Comparison of ENCODE assay signal across 9 cellular contexts in the genomic region with DNA sequence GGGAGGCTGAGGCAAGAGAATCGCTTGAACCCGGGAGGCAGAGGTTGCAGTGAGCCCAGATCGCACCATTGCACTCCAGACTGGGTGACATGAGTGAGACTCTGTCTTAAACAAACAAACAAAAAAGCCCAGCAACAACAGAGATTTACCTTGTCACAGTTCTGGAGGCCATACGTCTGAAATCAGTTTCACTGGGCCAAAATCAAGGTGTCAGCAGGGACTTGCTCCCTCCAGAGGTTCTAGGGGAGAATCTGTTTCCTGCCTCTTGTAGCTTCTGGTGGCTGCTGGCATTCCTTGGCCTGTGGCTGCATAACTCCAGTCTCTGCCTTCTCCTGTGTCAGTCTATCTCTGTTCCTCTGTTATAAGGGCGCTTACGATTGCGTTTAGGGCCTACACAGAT. TPM values are rescaled to one million over a fixed set of nuclear protein-coding genes. Genes with fewer than 3 reads are reported as not detected.
DNase-seq lines count a peak whose midpoint lies in the region; ATAC-seq and TF ChIP-seq lines count a peak whose summit lies in the region.
"Had no signal": no experiment of that assay in that cellular context is flagged by ENCODE, and none has a peak within 500 bp of the region (broad histone marks: within the 10 kb centered on the region; RNA-seq: fewer than 3 reads in every experiment).

No MANE protein-coding gene starts in this region.

- H3K4me2 ChIP-seq in BLaER1, result peak overlapping the region; percentile 95

- TF ChIP-seq POLR2A in heart left ventricle (IDR thresholded peaks at IDR 0.05), result no peak

- H3K4me1 Mint-ChIP-seq in WTC11 (peaks cover 28% of the 10 kb centered on the region), immature natural killer cell (peaks cover 48 to 55% of the 10 kb centered on the region in 2 donors)

- peaks cover 46% of the 10 kb centered on the region for H3K36me3 ChIP-seq in BLaER1
- H3K36me3 ChIP-seq in tibial artery, result no peaks in the 10 kb centered on the region
- H3K36me3 ChIP-seq in heart left ventricle, result peaks cover 0 to 22% (median 0%) of the 10 kb centered on the region in 9 donors
- H3K36me3 ChIP-seq: cardiac muscle cell had no signal

- TF ChIP-seq CTCF in GM12875 (IDR thresholded peaks at IDR 0.05; ENCODE audit: borderline replicate concordance, insufficient read depth, low read depth, low read length) (0 out of 2 replicates have a peak, but pooled peaks have one; percentile 6), WTC11 (IDR thresholded peaks at IDR 0.05) (no peak), tibial artery (IDR thresholded peaks at IDR 0.05) (no peak), heart left ventricle (IDR thresholded peaks at IDR 0.05) (no peak)

- H3K4me1 ChIP-seq in BLaER1 (peaks cover 33% of the 10 kb centered on the region), tibial artery (peaks cover 0 to 36% (median 22%) of the 10 kb centered on the region in 4 donors), heart left ventricle (peaks cover 0 to 32% (median 23%) of the 10 kb centered on the region in 12 donors)

- 0 out of 2 replicates have a peak overlapping the region, but pooled peaks have one; percentile 90 for H3K9ac ChIP-seq in BLaER1

- 89 to 95% (median 93%) methylated on average over 7 of the region's 7 CpGs for WGBS in heart left ventricle, 4 donors

- DNase-seq in WTC11 (ENCODE audit: low spot score), result no peak
- no peak for DNase-seq in immature natural killer cell
- DNase-seq in tibial artery, result no peak
- DNase-seq in heart left ventricle, result no peak
- DNase-seq in mucosa of gallbladder (ENCODE audit: low spot score), result no peak
- no peak for DNase-seq in NOMO-1 (lab: John Stamatoyannopoulos, UW; ENCODE audit: unreplicated experiment in 2 of 2)

- no peak overlapping the region for H3K27ac ChIP-seq in BLaER1
- no peak overlapping the region for H3K27ac ChIP-seq in tibial artery
- no peak overlapping the region for H3K27ac ChIP-seq in heart left ventricle
- H3K27ac ChIP-seq: cardiac muscle cell had no signal

- peaks cover 12% of the 10 kb centered on the region; the same call in 1 of the 2 replicates for H3K36me3 Mint-ChIP-seq in WTC11
- H3K36me3 Mint-ChIP-seq in immature natural killer cell, result peaks cover 0 to 4% (median 0%) of the 10 kb centered on the region in 3 donors

- H3K9me3 ChIP-seq in BLaER1, result peaks cover 10% of the 10 kb centered on the region
- H3K9me3 ChIP-seq in tibial artery, result no peaks in the 10 kb centered on the region
- H3K9me3 ChIP-seq in heart left ventricle, result no peaks in the 10 kb centered on the region

- CTCF ChIA-PET in WTC11 (lab: Charles Lee), result interaction anchor here (0.6 to 1.6 kb wide), 7 partner anchors 19 to 548 kb away, joined by 3 to 5 read pairs (median 3); no protein-coding TSS in a partner anchor

- peaks cover 58% of the 10 kb centered on the region for H4K20me1 ChIP-seq in BLaER1

- ATAC-seq in WTC11, result peak; percentile 9; the same call in 1 of the 2 replicates
- no peak for ATAC-seq in heart left ventricle

- H3K9me3 Mint-ChIP-seq in WTC11 (no peaks in the 10 kb centered on the region), immature natural killer cell (peaks cover 0 to 2% (median 0%) of the 10 kb centered on the region in 6 donors)

- H3K27ac Mint-ChIP-seq in WTC11 (0 out of 2 replicates have a peak overlapping the region, but pooled peaks have one; percentile 21), immature natural killer cell (peak overlapping the region in 5 of 6 donors; percentile 8 to 97 (median 50))

- POLR2A ChIA-PET in WTC11 (lab: Charles Lee), result no interaction called here

- H3K4me3 ChIP-seq in BLaER1, result peak overlapping the region; percentile 95; the same call in 1 of the 2 replicates
- H3K4me3 ChIP-seq in GM12875 (ENCODE audit: low read depth, low read length), result no peak overlapping the region
- H3K4me3 ChIP-seq in tibial artery, result peak overlapping the region in 1 of 2 donors; percentile 72
- peak overlapping the region in 4 of 12 donors; percentile 73 to 83 (median 79) for H3K4me3 ChIP-seq in heart left ventricle

- H3K27me3 ChIP-seq in BLaER1, result no peaks in the 10 kb centered on the region
- no peaks in the 10 kb centered on the region for H3K27me3 ChIP-seq in tibial artery
- no peaks in the 10 kb centered on the region for H3K27me3 ChIP-seq in heart left ventricle
- H3K27me3 ChIP-seq: cardiac muscle cell had no signal

- H3K4me3 Mint-ChIP-seq in WTC11 (peak overlapping the region; percentile 100), immature natural killer cell (peak overlapping the region; percentile 99 to 100 (median 100))

- intact Hi-C loops in tibial artery (cut with DNase I; ENCODE audit: low total_unique reads) (loop anchor here (10.0 kb wide), 4 partner anchors 172 to 1428 kb away; a partner anchor contains a TSS), heart left ventricle (cut with DNase I) (loop anchor here in 1 of 10 donors (10.0 kb wide), 3 partner anchors 172 to 662 kb away; a partner anchor contains a TSS)

- H3K27me3 Mint-ChIP-seq in WTC11 (ENCODE audit: low read depth) (no peaks in the 10 kb centered on the region), immature natural killer cell (ENCODE audit: low read depth in 3 of 3) (peaks cover 5 to 7% (median 6%) of the 10 kb centered on the region in 3 donors)

TF ChIP-seq in WTC11, 78 proteins besides CTCF, POLR2A, EP300 and RAD21:
- TF ChIP-seq, protein P1, sequence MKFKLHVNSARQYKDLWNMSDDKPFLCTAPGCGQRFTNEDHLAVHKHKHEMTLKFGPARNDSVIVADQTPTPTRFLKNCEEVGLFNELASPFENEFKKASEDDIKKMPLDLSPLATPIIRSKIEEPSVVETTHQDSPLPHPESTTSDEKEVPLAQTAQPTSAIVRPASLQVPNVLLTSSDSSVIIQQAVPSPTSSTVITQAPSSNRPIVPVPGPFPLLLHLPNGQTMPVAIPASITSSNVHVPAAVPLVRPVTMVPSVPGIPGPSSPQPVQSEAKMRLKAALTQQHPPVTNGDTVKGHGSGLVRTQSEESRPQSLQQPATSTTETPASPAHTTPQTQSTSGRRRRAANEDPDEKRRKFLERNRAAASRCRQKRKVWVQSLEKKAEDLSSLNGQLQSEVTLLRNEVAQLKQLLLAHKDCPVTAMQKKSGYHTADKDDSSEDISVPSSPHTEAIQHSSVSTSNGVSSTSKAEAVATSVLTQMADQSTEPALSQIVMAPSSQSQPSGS (CRISPR knock-in tag; IDR thresholded peaks at IDR 0.05; ENCODE audit: borderline replicate concordance, low read depth), result no peak
- TF ChIP-seq NFE2L1 (CRISPR knock-in tag; IDR thresholded peaks at IDR 0.05) (no peak), ZNF219 (CRISPR knock-in tag; IDR thresholded peaks at IDR 0.05; ENCODE audit: borderline replicate concordance) (no peak), ATF1 (CRISPR knock-in tag; IDR thresholded peaks at IDR 0.05) (no peak), GABPB1 (CRISPR knock-in tag; IDR thresholded peaks at IDR 0.05) (no peak)
- TF ChIP-seq, protein P2, sequence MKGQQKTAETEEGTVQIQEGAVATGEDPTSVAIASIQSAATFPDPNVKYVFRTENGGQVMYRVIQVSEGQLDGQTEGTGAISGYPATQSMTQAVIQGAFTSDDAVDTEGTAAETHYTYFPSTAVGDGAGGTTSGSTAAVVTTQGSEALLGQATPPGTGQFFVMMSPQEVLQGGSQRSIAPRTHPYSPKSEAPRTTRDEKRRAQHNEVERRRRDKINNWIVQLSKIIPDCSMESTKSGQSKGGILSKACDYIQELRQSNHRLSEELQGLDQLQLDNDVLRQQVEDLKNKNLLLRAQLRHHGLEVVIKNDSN (CRISPR knock-in tag; IDR thresholded peaks at IDR 0.05), result no peak

RNA-seq across cellular contexts. Expression of a gene that starts 1.5 kb away (rescaled TPM):
- 48.7 to 56.8 TPM (median 48.9 TPM) in 3 replicates for total RNA-seq in WTC11 (2021)
- polyA plus RNA-seq in immature natural killer cell, result 10 to 100 TPM; 11.8 to 17.2 (median 16.4) TPM
- 10 to 100 TPM in 7 of 9 donors, 1 to 10 TPM in 2; 8.3 to 17.2 (median 12.1) TPM for total RNA-seq in heart left ventricle
- 10 to 100 TPM; 12.6 to 14.7 TPM for polyA plus RNA-seq in heart left ventricle
- 18.4 TPM for total RNA-seq in mucosa of gallbladder
